16 cellular contexts compared by ENCODE assay signal in the genomic region with DNA sequence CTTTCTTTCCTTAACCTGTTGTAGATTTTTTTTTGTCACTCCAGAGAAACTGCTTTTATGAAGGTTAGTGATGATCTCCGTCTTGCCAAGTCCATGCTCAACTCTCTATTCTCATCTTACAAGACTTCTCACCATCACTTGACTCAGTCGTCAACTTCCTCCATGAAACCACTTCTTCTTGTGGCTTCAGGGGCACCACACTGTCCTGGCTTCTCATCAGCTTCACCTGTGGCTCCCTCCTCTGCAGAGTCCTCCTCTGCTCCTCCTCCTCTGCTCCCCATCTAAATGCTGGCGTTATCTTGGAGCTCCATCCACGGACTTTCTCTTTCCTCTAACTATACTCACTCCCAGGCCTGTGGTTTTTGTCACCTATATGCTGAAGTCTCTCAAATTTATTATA.
DNase-seq lines count a peak whose midpoint lies in the region; ATAC-seq lines count a peak whose summit lies in the region.
"Had no signal": no experiment of that assay in that cellular context is flagged by ENCODE, and none has a peak within 500 bp of the region (broad histone marks: within the 10 kb centered on the region; RNA-seq: fewer than 3 reads in every experiment).

No MANE protein-coding gene starts in this region.

- intact Hi-C loops in activated CD4-positive, alpha-beta T cell treated with anti-CD3 and anti-CD28 coated beads, Interleukin-2, amount 10 ng/mL, durations not matched to agents 24 days and 14 days (cut with micrococcal nuclease): loop anchor here (2.0 to 5.0 kb wide), 3 partner anchors 123 to 368 kb away; no protein-coding TSS in a partner anchor
- intact Hi-C loops in activated CD4-positive, alpha-beta memory T cell treated with anti-CD3 and anti-CD28 coated beads for 36 hours (cut with micrococcal nuclease): loop anchor here (1.0 to 10.0 kb wide), 7 partner anchors 14 to 754 kb away; a partner anchor contains a TSS

- no peaks in the 10 kb centered on the region for H3K27me3 Mint-ChIP-seq in activated CD4-positive, alpha-beta T cell treated with anti-CD3 and anti-CD28 coated beads, Interleukin-2, amount 10 ng/mL, durations not matched to agents 24 days and 14 days
- H3K27me3 Mint-ChIP-seq in CD8-positive, alpha-beta memory T cell: peaks cover 0 to 2% of the 10 kb centered on the region in 2 donors
- H3K27me3 Mint-ChIP-seq in activated CD4-positive, alpha-beta memory T cell treated with anti-CD3 and anti-CD28 coated beads for 36 hours: peaks cover 8% of the 10 kb centered on the region
- no peaks in the 10 kb centered on the region for H3K27me3 Mint-ChIP-seq in naive thymus-derived CD8-positive, alpha-beta T cell

- no peak overlapping the region for H3K27ac ChIP-seq in CD8-positive, alpha-beta memory T cell (ENCODE audit: low read depth, low read length)
- H3K27ac ChIP-seq: heart right ventricle, right atrium auricular region, upper lobe of left lung had no signal

- no peaks in the 10 kb centered on the region for H3K36me3 ChIP-seq in CD8-positive, alpha-beta memory T cell (ENCODE audit: insufficient read depth, low read length)
- H3K36me3 ChIP-seq: heart right ventricle, right atrium auricular region, upper lobe of left lung had no signal

- CTCF ChIA-PET in CD8-positive, alpha-beta memory T cell (lab: Charles Lee): interaction anchor here (1.1 to 1.8 kb wide), 2 partner anchors 11 to 284 kb away, joined by 3 to 4 read pairs; no protein-coding TSS in a partner anchor
- CTCF ChIA-PET in activated CD4-positive, alpha-beta memory T cell treated with anti-CD3 and anti-CD28 coated beads for 36 hours (lab: Charles Lee): interaction anchor here (0.9 to 2.3 kb wide), 2 partner anchors 169 to 368 kb away, joined by 4 to 8 read pairs; no protein-coding TSS in a partner anchor

- peak; percentile 69 for DNase-seq in activated CD4-positive, alpha-beta T cell treated with anti-CD3 and anti-CD28 coated beads, Interleukin-2, amount 10 ng/mL, durations not matched to agents 24 days and 14 days
- no peak for DNase-seq in activated CD4-positive, alpha-beta T cell treated with anti-CD3 and anti-CD28 coated beads, Interleukin-2, amount 50 U/mL, for 1 hour
- DNase-seq in CD8-positive, alpha-beta memory T cell: no peak
- DNase-seq in activated CD4-positive, alpha-beta memory T cell treated with anti-CD3 and anti-CD28 coated beads for 36 hours: peak; percentile 58
- no peak for DNase-seq in naive thymus-derived CD8-positive, alpha-beta T cell
- DNase-seq in NCI-H1092 treated with DMSO at 0.1 percent for 48 hours (lab: John Stamatoyannopoulos, UW): no peak
- DNase-seq: effector CD4-positive, alpha-beta T cell; GOT3; heart right ventricle; islet precursor cell; NCI-H187; NCI-H526 treated with DMSO at 0.1 percent for 48 hours; upper lobe of left lung had no signal

- H3K27me3 ChIP-seq in CD8-positive, alpha-beta memory T cell (ENCODE audit: insufficient read depth, low read length, poor library complexity, severe bottlenecking): no peaks in the 10 kb centered on the region
- H3K27me3 ChIP-seq: heart right ventricle, right atrium auricular region, upper lobe of left lung had no signal

- peaks cover 72% of the 10 kb centered on the region for H3K4me1 ChIP-seq in CD8-positive, alpha-beta memory T cell (ENCODE audit: insufficient read depth, low read length)

- H3K4me1 Mint-ChIP-seq in activated CD4-positive, alpha-beta T cell treated with anti-CD3 and anti-CD28 coated beads, Interleukin-2, amount 10 ng/mL, durations not matched to agents 24 days and 14 days: peaks cover 71% of the 10 kb centered on the region
- peaks cover 49 to 75% (median 69%) of the 10 kb centered on the region in 3 donors for H3K4me1 Mint-ChIP-seq in CD8-positive, alpha-beta memory T cell
- H3K4me1 Mint-ChIP-seq in activated CD4-positive, alpha-beta memory T cell treated with anti-CD3 and anti-CD28 coated beads for 36 hours (ENCODE audit: low read depth): peaks cover 83% of the 10 kb centered on the region
- peaks cover 41 to 88% (median 88%) of the 10 kb centered on the region in 4 donors for H3K4me1 Mint-ChIP-seq in naive thymus-derived CD8-positive, alpha-beta T cell

- peaks cover 4% of the 10 kb centered on the region for H3K9me3 ChIP-seq in CD8-positive, alpha-beta memory T cell (ENCODE audit: low read length)

- H3K36me3 Mint-ChIP-seq in activated CD4-positive, alpha-beta T cell treated with anti-CD3 and anti-CD28 coated beads, Interleukin-2, amount 10 ng/mL, durations not matched to agents 24 days and 14 days (ENCODE audit: low read depth): peaks cover 32% of the 10 kb centered on the region
- peaks cover 0 to 19% (median 8%) of the 10 kb centered on the region in 3 donors for H3K36me3 Mint-ChIP-seq in CD8-positive, alpha-beta memory T cell
- H3K36me3 Mint-ChIP-seq in activated CD4-positive, alpha-beta memory T cell treated with anti-CD3 and anti-CD28 coated beads for 36 hours: peaks cover 27% of the 10 kb centered on the region
- peaks cover 12 to 15% (median 14%) of the 10 kb centered on the region in 3 donors for H3K36me3 Mint-ChIP-seq in naive thymus-derived CD8-positive, alpha-beta T cell

- POLR2A ChIA-PET in CD8-positive, alpha-beta memory T cell (lab: Charles Lee): no interaction called here
- POLR2A ChIA-PET in activated CD4-positive, alpha-beta memory T cell treated with anti-CD3 and anti-CD28 coated beads for 36 hours (lab: Charles Lee): interaction anchor here (0.6 to 1.3 kb wide), 3 partner anchors 26 to 36 kb away, joined by 3 to 4 read pairs (median 3); no protein-coding TSS in a partner anchor
- POLR2A ChIA-PET in naive thymus-derived CD8-positive, alpha-beta T cell (lab: Charles Lee): no interaction called here

- no peak for ATAC-seq in naive thymus-derived CD8-positive, alpha-beta T cell
- ATAC-seq in GM19035 (IDR thresholded peaks at IDR 0.05; ENCODE audit: unreplicated experiment) (no peak), HG02852 (IDR thresholded peaks at IDR 0.05; ENCODE audit: unreplicated experiment) (no peak)
- ATAC-seq: heart right ventricle had no signal

- H3K4me3 Mint-ChIP-seq in activated CD4-positive, alpha-beta T cell treated with anti-CD3 and anti-CD28 coated beads, Interleukin-2, amount 10 ng/mL, durations not matched to agents 24 days and 14 days: peak overlapping the region; percentile 76
- H3K4me3 Mint-ChIP-seq in CD8-positive, alpha-beta memory T cell: peak overlapping the region in 6 of 7 donors; percentile 5 to 66 (median 30)
- H3K4me3 Mint-ChIP-seq in activated CD4-positive, alpha-beta memory T cell treated with anti-CD3 and anti-CD28 coated beads for 36 hours: peak overlapping the region; percentile 11
- peak overlapping the region in 9 of 10 donors; percentile 52 to 78 (median 64) for H3K4me3 Mint-ChIP-seq in naive thymus-derived CD8-positive, alpha-beta T cell

- peaks cover 14% of the 10 kb centered on the region for H3K9me3 Mint-ChIP-seq in activated CD4-positive, alpha-beta T cell treated with anti-CD3 and anti-CD28 coated beads, Interleukin-2, amount 10 ng/mL, durations not matched to agents 24 days and 14 days
- H3K9me3 Mint-ChIP-seq in CD8-positive, alpha-beta memory T cell: peaks cover 8 to 18% (median 14%) of the 10 kb centered on the region in 5 donors
- H3K9me3 Mint-ChIP-seq in activated CD4-positive, alpha-beta memory T cell treated with anti-CD3 and anti-CD28 coated beads for 36 hours: peaks cover 19% of the 10 kb centered on the region
- peaks cover 7 to 22% (median 13%) of the 10 kb centered on the region in 9 donors for H3K9me3 Mint-ChIP-seq in naive thymus-derived CD8-positive, alpha-beta T cell

- peak overlapping the region; percentile 85 for H3K27ac Mint-ChIP-seq in activated CD4-positive, alpha-beta T cell treated with anti-CD3 and anti-CD28 coated beads, Interleukin-2, amount 10 ng/mL, durations not matched to agents 24 days and 14 days
- H3K27ac Mint-ChIP-seq in CD8-positive, alpha-beta memory T cell: peak overlapping the region in 6 of 8 donors; percentile 2 to 81 (median 45)
- H3K27ac Mint-ChIP-seq in activated CD4-positive, alpha-beta memory T cell treated with anti-CD3 and anti-CD28 coated beads for 36 hours: peak overlapping the region; percentile 30
- peak overlapping the region; percentile 42 to 91 (median 71) for H3K27ac Mint-ChIP-seq in naive thymus-derived CD8-positive, alpha-beta T cell

- no peak overlapping the region for H3K4me3 ChIP-seq in CD8-positive, alpha-beta memory T cell (ENCODE audit: low read length)
- H3K4me3 ChIP-seq: heart right ventricle, right atrium auricular region, upper lobe of left lung had no signal

Comparison
In these comparisons a context has a peak if more than half of its experiments do, and no peak if none do; other contexts are left out.
1. DNase-seq: peak in activated CD4-positive, alpha-beta T cell treated with anti-CD3 and anti-CD28 coated beads, Interleukin-2, amount 10 ng/mL, durations not matched to agents 24 days and 14 days (single experiment) and activated CD4-positive, alpha-beta memory T cell treated with anti-CD3 and anti-CD28 coated beads for 36 hours (single experiment); none in activated CD4-positive, alpha-beta T cell treated with anti-CD3 and anti-CD28 coated beads, Interleukin-2, amount 50 U/mL, for 1 hour (single experiment), CD8-positive, alpha-beta memory T cell (0 of 5), naive thymus-derived CD8-positive, alpha-beta T cell (0 of 10) and NCI-H1092 treated with DMSO at 0.1 percent for 48 hours (single experiment).
2. H3K27ac Mint-ChIP-seq: peak in every context shown above with its lines; median percentile 85 in activated CD4-positive, alpha-beta T cell treated with anti-CD3 and anti-CD28 coated beads, Interleukin-2, amount 10 ng/mL, durations not matched to agents 24 days and 14 days; 71 in naive thymus-derived CD8-positive, alpha-beta T cell; 45 in CD8-positive, alpha-beta memory T cell; 30 in activated CD4-positive, alpha-beta memory T cell treated with anti-CD3 and anti-CD28 coated beads for 36 hours.
3. H3K4me3 Mint-ChIP-seq: peak in every context shown above with its lines; median percentile 76 in activated CD4-positive, alpha-beta T cell treated with anti-CD3 and anti-CD28 coated beads, Interleukin-2, amount 10 ng/mL, durations not matched to agents 24 days and 14 days; 64 in naive thymus-derived CD8-positive, alpha-beta T cell; 30 in CD8-positive, alpha-beta memory T cell; 11 in activated CD4-positive, alpha-beta memory T cell treated with anti-CD3 and anti-CD28 coated beads for 36 hours.